ENCODE assay signal across 1 cellular context in genomic region chr17:44924107-44924544, GRCh38.
TF ChIP-seq lines count a peak whose summit lies in the region.

No MANE protein-coding gene starts in this region.

TF ChIP-seq in GM12878, 131 proteins besides CTCF, POLR2A, EP300 and RAD21:
- TF ChIP-seq MTA3 (IDR thresholded peaks at IDR 0.05; ENCODE audit: borderline replicate concordance, low read length) (peak; percentile 58; the same call in 1 of the 2 replicates), TCF12 (IDR thresholded peaks at IDR 0.05; ENCODE audit: low read depth, low read length) (no peak), SIN3A (IDR thresholded peaks at IDR 0.05; ENCODE audit: low read depth, low read length) (no peak)
